In genomic region chr4:23877758-23878229, GRCh38 we compare ENCODE assay signal across 14 cellular contexts. TPM values are rescaled to one million over a fixed set of nuclear protein-coding genes. Genes with fewer than 3 reads are reported as not detected.
A peak's percentile ranks its signal among the peaks of the same experiment; 100 is the strongest.
DNase-seq lines count a peak whose midpoint lies in the region; ATAC-seq and TF ChIP-seq lines count a peak whose summit lies in the region.
"Had no signal": no experiment of that assay in that cellular context is flagged by ENCODE, and none has a peak within 500 bp of the region (broad histone marks: within the 10 kb centered on the region; RNA-seq: fewer than 3 reads in every experiment).

No MANE protein-coding gene starts in this region.

- TF ChIP-seq CTCF in left ventricle myocardium inferior (IDR thresholded peaks at IDR 0.05; ENCODE audit: borderline replicate concordance) (no peak), WERI-Rb-1 (IDR thresholded peaks at IDR 0.05; ENCODE audit: low read depth, low read length) (no peak)

- H3K36me3 ChIP-seq in left ventricle myocardium inferior (no peaks in the 10 kb centered on the region), rectal smooth muscle tissue (ENCODE audit: control insufficient read depth, insufficient read depth, low read length) (no peaks in the 10 kb centered on the region), WERI-Rb-1 (no peaks in the 10 kb centered on the region)

- peak overlapping the region; percentile 17 for H3K4me3 ChIP-seq in left ventricle myocardium inferior
- no peak overlapping the region for H3K4me3 ChIP-seq in rectal smooth muscle tissue (ENCODE audit: low read length)
- H3K4me3 ChIP-seq in WERI-Rb-1 (ENCODE audit: low read depth, low read length), result no peak overlapping the region
- H3K4me3 ChIP-seq: PC-9 had no signal

- no peaks in the 10 kb centered on the region for H3K9me3 ChIP-seq in left ventricle myocardium inferior (replicated peaks)
- H3K9me3 ChIP-seq in WERI-Rb-1 (ENCODE audit: severe bottlenecking), result no peaks in the 10 kb centered on the region

- no peak for ATAC-seq in HG03039 (IDR thresholded peaks at IDR 0.05; ENCODE audit: unreplicated experiment)
- ATAC-seq: activated T-helper 17 cell treated with anti-CD3 and anti-CD28 coated beads, Interleukin-2, amount 50 U/mL, for 72 hours; stimulated activated effector memory CD8-positive, alpha-beta T cell treated with anti-CD3 and anti-CD28 coated beads, Interleukin-12 subunit alpha, Interleukin-12 subunit beta, amount 100 ng/mL, for 72 hours had no signal

- H3K27ac ChIP-seq in left ventricle myocardium inferior (replicated peaks) (peak overlapping the region; percentile 94), rectal smooth muscle tissue (ENCODE audit: low read depth, low read length) (peak overlapping the region; percentile 64), WERI-Rb-1 (no peak overlapping the region)
- H3K27ac ChIP-seq: PC-9 had no signal

- no peak overlapping the region for H3K9ac ChIP-seq in rectal smooth muscle tissue (ENCODE audit: low read length)

- no peaks in the 10 kb centered on the region for H3K27me3 ChIP-seq in left ventricle myocardium inferior (ENCODE audit: low read depth)
- no peaks in the 10 kb centered on the region for H3K27me3 ChIP-seq in rectal smooth muscle tissue (ENCODE audit: control insufficient read depth, insufficient read depth, low read length)
- H3K27me3 ChIP-seq in WERI-Rb-1 (ENCODE audit: insufficient read depth, low read depth, severe bottlenecking), result no peaks in the 10 kb centered on the region

- DNase-seq in EH (ENCODE audit: low read depth) (peak; percentile 25), T1000 (lab: John Stamatoyannopoulos, UW) (peak; percentile 43), left ventricle myocardium inferior (no peak), WERI-Rb-1 (no peak), mesenteric fat pad (ENCODE audit: low spot score) (no peak), GDM1 (lab: John Stamatoyannopoulos, UW) (no peak)
- DNase-seq: activated B cell treated with CpG ODN at 0.5 μM for 24 hours; CD4-positive, alpha-beta T cell; PC-9; stimulated activated CD4-positive, alpha-beta T cell treated with anti-CD3 and anti-CD28 coated beads, Interleukin-15, amount 100 ng/mL, for 24 hours had no signal

- intact Hi-C loops in left ventricle myocardium inferior (cut with micrococcal nuclease), result no loop called here

- peaks cover 84% of the 10 kb centered on the region for H3K4me1 ChIP-seq in left ventricle myocardium inferior
- peaks cover 17% of the 10 kb centered on the region for H3K4me1 ChIP-seq in rectal smooth muscle tissue (ENCODE audit: control insufficient read depth, insufficient read depth, low read length)

RNA-seq across cellular contexts. Expression of gene PPARGC1A, which starts 12.1 kb away (rescaled TPM):
- 108 TPM for total RNA-seq in left ventricle myocardium inferior
- total RNA-seq in mesenteric fat pad, result 9.7 TPM
- total RNA-seq: activated B cell treated with CpG ODN at 0.5 μM for 24 hours; activated T-helper 17 cell treated with anti-CD3 and anti-CD28 coated beads, Interleukin-2, amount 50 U/mL, for 72 hours; CD4-positive, alpha-beta T cell; PC-9 had no signal

Comparison
In these comparisons a context has a peak if more than half of its experiments do, and no peak if none do; other contexts are left out.
1. DNase-seq: peak in EH (single experiment) and T1000 (single experiment); none in left ventricle myocardium inferior (single experiment), WERI-Rb-1 (single experiment), mesenteric fat pad (single experiment) and GDM1 (single experiment).
2. RNA of gene PPARGC1A, which starts 12.1 kb away (total RNA-seq): 108 TPM in left ventricle myocardium inferior (single experiment); 9.7 TPM in mesenteric fat pad (single experiment); every median in the first group is over 10 times any median in the second.